ENCODE assay signal across 11 cellular contexts in the genomic region with DNA sequence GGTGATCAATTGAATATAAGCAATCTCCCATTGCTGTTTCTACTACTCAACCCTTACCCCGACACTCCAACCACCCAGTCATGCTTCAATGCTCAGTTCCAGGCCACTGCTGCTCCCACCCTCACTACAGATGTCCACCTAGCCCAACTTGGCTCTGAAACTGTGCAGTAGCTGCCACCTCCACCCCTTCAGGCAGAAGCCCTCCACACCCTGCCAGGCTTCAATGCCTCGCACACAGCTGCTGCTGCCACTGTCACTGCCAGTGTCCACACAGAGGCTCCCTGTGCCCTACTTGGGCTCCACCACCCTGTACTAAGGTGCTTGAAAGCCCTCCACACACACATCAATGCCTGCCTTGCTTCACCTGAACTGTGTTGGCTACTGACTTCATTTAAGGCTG. TPM values are rescaled to one million over a fixed set of nuclear protein-coding genes. Genes with fewer than 3 reads are reported as not detected.
A peak's percentile ranks its signal among the peaks of the same experiment; 100 is the strongest.
DNase-seq lines count a peak whose midpoint lies in the region; ATAC-seq and TF ChIP-seq lines count a peak whose summit lies in the region.
"Had no signal": no experiment of that assay in that cellular context is flagged by ENCODE, and none has a peak within 500 bp of the region (broad histone marks: within the 10 kb centered on the region; RNA-seq: fewer than 3 reads in every experiment).

No MANE protein-coding gene starts in this region.

- ATAC-seq in GM21390 (IDR thresholded peaks at IDR 0.05; ENCODE audit: unreplicated experiment) (peak; percentile 42), HG03432 (IDR thresholded peaks at IDR 0.05; ENCODE audit: unreplicated experiment) (peak; percentile 64), SK-N-SH treated with all-trans-retinoic acid at 6 μM for 48 hours (no peak)
- no peak for ATAC-seq in stimulated activated effector memory CD8-positive, alpha-beta T cell treated with anti-CD3 and anti-CD28 coated beads, Interleukin-12 subunit alpha, Interleukin-12 subunit beta, amount 100 ng/mL, for 72 hours

- no peak for DNase-seq in activated CD4-positive, alpha-beta memory T cell treated with anti-CD3 and anti-CD28 coated beads for 36 hours
- no peak for DNase-seq in activated CD4-positive, alpha-beta memory T cell treated with anti-CD3 and anti-CD28 coated beads, Interleukin-2, amount 10 ng/mL, durations not matched to agents 7 days and 5 days
- no peak for DNase-seq in stimulated activated effector memory CD8-positive, alpha-beta T cell treated with anti-CD3 and anti-CD28 coated beads, Interleukin-12 subunit alpha, Interleukin-12 subunit beta, amount 100 ng/mL, for 72 hours (ENCODE audit: low spot score in 2 of 2)
- DNase-seq in COLO829 (ENCODE audit: low spot score) (no peak), HFFc6 (no peak)
- DNase-seq: activated gamma-delta T cell, retina had no signal

- no peak for TF ChIP-seq CTCF in HFFc6 (IDR thresholded peaks at IDR 0.05)

- peaks cover 55% of the 10 kb centered on the region for H3K4me1 Mint-ChIP-seq in activated CD4-positive, alpha-beta memory T cell treated with anti-CD3 and anti-CD28 coated beads for 36 hours (ENCODE audit: low read depth)
- H3K4me1 Mint-ChIP-seq in activated CD4-positive, alpha-beta memory T cell treated with anti-CD3 and anti-CD28 coated beads, Interleukin-2, amount 10 ng/mL, durations not matched to agents 7 days and 5 days, result peaks cover 63% of the 10 kb centered on the region
- H3K4me1 Mint-ChIP-seq in stimulated activated effector memory CD8-positive, alpha-beta T cell treated with anti-CD3 and anti-CD28 coated beads, Interleukin-12 subunit alpha, Interleukin-12 subunit beta, amount 100 ng/mL, for 72 hours, result peaks cover 33% of the 10 kb centered on the region
- H3K4me1 Mint-ChIP-seq in HFFc6 (ENCODE audit: low read depth), result peaks cover 28% of the 10 kb centered on the region

- intact Hi-C loops in activated CD4-positive, alpha-beta memory T cell treated with anti-CD3 and anti-CD28 coated beads for 36 hours (cut with micrococcal nuclease), result loop anchor here (10.0 kb wide), 3 partner anchors 995 to 1575 kb away; no protein-coding TSS in a partner anchor

- no peak overlapping the region for H3K4me3 Mint-ChIP-seq in activated CD4-positive, alpha-beta memory T cell treated with anti-CD3 and anti-CD28 coated beads for 36 hours
- no peak overlapping the region for H3K4me3 Mint-ChIP-seq in activated CD4-positive, alpha-beta memory T cell treated with anti-CD3 and anti-CD28 coated beads, Interleukin-2, amount 10 ng/mL, durations not matched to agents 7 days and 5 days
- H3K4me3 Mint-ChIP-seq in stimulated activated effector memory CD8-positive, alpha-beta T cell treated with anti-CD3 and anti-CD28 coated beads, Interleukin-12 subunit alpha, Interleukin-12 subunit beta, amount 100 ng/mL, for 72 hours, result no peak overlapping the region
- H3K4me3 Mint-ChIP-seq in HFFc6, result no peak overlapping the region
- H3K4me3 Mint-ChIP-seq: central memory CD8-positive, alpha-beta T cell had no signal

- POLR2A ChIA-PET in activated CD4-positive, alpha-beta memory T cell treated with anti-CD3 and anti-CD28 coated beads for 36 hours (lab: Charles Lee), result interaction anchor here (2.8 kb wide), 1 partner anchor 9 kb away, joined by 9 read pairs; no protein-coding TSS in a partner anchor
- POLR2A ChIA-PET in activated CD4-positive, alpha-beta memory T cell treated with anti-CD3 and anti-CD28 coated beads, Interleukin-2, amount 10 ng/mL, durations not matched to agents 7 days and 5 days (lab: Charles Lee), result interaction anchor here (0.7 to 1.6 kb wide), 3 partner anchors 14 to 89 kb away, joined by 3 to 4 read pairs (median 3); a partner anchor contains a TSS

- no peaks in the 10 kb centered on the region for H3K9me3 Mint-ChIP-seq in activated CD4-positive, alpha-beta memory T cell treated with anti-CD3 and anti-CD28 coated beads for 36 hours
- H3K9me3 Mint-ChIP-seq in activated CD4-positive, alpha-beta memory T cell treated with anti-CD3 and anti-CD28 coated beads, Interleukin-2, amount 10 ng/mL, durations not matched to agents 7 days and 5 days, result no peaks in the 10 kb centered on the region
- no peaks in the 10 kb centered on the region for H3K9me3 Mint-ChIP-seq in stimulated activated effector memory CD8-positive, alpha-beta T cell treated with anti-CD3 and anti-CD28 coated beads, Interleukin-12 subunit alpha, Interleukin-12 subunit beta, amount 100 ng/mL, for 72 hours
- no peaks in the 10 kb centered on the region for H3K9me3 Mint-ChIP-seq in HFFc6
- H3K9me3 Mint-ChIP-seq: central memory CD8-positive, alpha-beta T cell had no signal

- H3K36me3 Mint-ChIP-seq in activated CD4-positive, alpha-beta memory T cell treated with anti-CD3 and anti-CD28 coated beads for 36 hours, result peaks cover 27% of the 10 kb centered on the region
- peaks cover 66% of the 10 kb centered on the region for H3K36me3 Mint-ChIP-seq in activated CD4-positive, alpha-beta memory T cell treated with anti-CD3 and anti-CD28 coated beads, Interleukin-2, amount 10 ng/mL, durations not matched to agents 7 days and 5 days (ENCODE audit: low read depth)
- peaks cover 32% of the 10 kb centered on the region for H3K36me3 Mint-ChIP-seq in stimulated activated effector memory CD8-positive, alpha-beta T cell treated with anti-CD3 and anti-CD28 coated beads, Interleukin-12 subunit alpha, Interleukin-12 subunit beta, amount 100 ng/mL, for 72 hours
- H3K36me3 Mint-ChIP-seq in HFFc6 (ENCODE audit: low read depth), result no peaks in the 10 kb centered on the region

- CTCF ChIA-PET in activated CD4-positive, alpha-beta memory T cell treated with anti-CD3 and anti-CD28 coated beads for 36 hours (lab: Charles Lee), result no interaction called here
- CTCF ChIA-PET in activated CD4-positive, alpha-beta memory T cell treated with anti-CD3 and anti-CD28 coated beads, Interleukin-2, amount 10 ng/mL, durations not matched to agents 7 days and 5 days (lab: Charles Lee), result no interaction called here

- H3K27me3 Mint-ChIP-seq in activated CD4-positive, alpha-beta memory T cell treated with anti-CD3 and anti-CD28 coated beads for 36 hours, result no peaks in the 10 kb centered on the region
- no peaks in the 10 kb centered on the region for H3K27me3 Mint-ChIP-seq in activated CD4-positive, alpha-beta memory T cell treated with anti-CD3 and anti-CD28 coated beads, Interleukin-2, amount 10 ng/mL, durations not matched to agents 7 days and 5 days
- H3K27me3 Mint-ChIP-seq in HFFc6 (ENCODE audit: insufficient read depth), result peaks cover 3% of the 10 kb centered on the region
- H3K27me3 Mint-ChIP-seq: central memory CD8-positive, alpha-beta T cell had no signal

- H3K27ac Mint-ChIP-seq in activated CD4-positive, alpha-beta memory T cell treated with anti-CD3 and anti-CD28 coated beads for 36 hours, result peak overlapping the region; percentile 11
- no peak overlapping the region for H3K27ac Mint-ChIP-seq in activated CD4-positive, alpha-beta memory T cell treated with anti-CD3 and anti-CD28 coated beads, Interleukin-2, amount 10 ng/mL, durations not matched to agents 7 days and 5 days
- H3K27ac Mint-ChIP-seq in stimulated activated effector memory CD8-positive, alpha-beta T cell treated with anti-CD3 and anti-CD28 coated beads, Interleukin-12 subunit alpha, Interleukin-12 subunit beta, amount 100 ng/mL, for 72 hours, result peak overlapping the region; percentile 27
- H3K27ac Mint-ChIP-seq in HFFc6, result no peak overlapping the region

TF ChIP-seq in SK-N-SH treated with all-trans-retinoic acid at 6 μM for 48 hours, 23 proteins besides CTCF, POLR2A, EP300 and RAD21 (continues in another document):
- TF ChIP-seq ZNF8 (CRISPR knock-in tag; IDR thresholded peaks at IDR 0.05), result no peak
- no peak for TF ChIP-seq BACH2 (CRISPR knock-in tag; IDR thresholded peaks at IDR 0.05; ENCODE audit: borderline replicate concordance)
- TF ChIP-seq, protein P1, sequence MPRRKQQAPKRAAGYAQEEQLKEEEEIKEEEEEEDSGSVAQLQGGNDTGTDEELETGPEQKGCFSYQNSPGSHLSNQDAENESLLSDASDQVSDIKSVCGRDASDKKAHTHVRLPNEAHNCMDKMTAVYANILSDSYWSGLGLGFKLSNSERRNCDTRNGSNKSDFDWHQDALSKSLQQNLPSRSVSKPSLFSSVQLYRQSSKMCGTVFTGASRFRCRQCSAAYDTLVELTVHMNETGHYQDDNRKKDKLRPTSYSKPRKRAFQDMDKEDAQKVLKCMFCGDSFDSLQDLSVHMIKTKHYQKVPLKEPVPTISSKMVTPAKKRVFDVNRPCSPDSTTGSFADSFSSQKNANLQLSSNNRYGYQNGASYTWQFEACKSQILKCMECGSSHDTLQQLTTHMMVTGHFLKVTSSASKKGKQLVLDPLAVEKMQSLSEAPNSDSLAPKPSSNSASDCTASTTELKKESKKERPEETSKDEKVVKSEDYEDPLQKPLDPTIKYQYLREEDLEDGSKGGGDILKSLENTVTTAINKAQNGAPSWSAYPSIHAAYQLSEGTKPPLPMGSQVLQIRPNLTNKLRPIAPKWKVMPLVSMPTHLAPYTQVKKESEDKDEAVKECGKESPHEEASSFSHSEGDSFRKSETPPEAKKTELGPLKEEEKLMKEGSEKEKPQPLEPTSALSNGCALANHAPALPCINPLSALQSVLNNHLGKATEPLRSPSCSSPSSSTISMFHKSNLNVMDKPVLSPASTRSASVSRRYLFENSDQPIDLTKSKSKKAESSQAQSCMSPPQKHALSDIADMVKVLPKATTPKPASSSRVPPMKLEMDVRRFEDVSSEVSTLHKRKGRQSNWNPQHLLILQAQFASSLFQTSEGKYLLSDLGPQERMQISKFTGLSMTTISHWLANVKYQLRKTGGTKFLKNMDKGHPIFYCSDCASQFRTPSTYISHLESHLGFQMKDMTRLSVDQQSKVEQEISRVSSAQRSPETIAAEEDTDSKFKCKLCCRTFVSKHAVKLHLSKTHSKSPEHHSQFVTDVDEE (CRISPR knock-in tag; IDR thresholded peaks at IDR 0.05), result no peak
- TF ChIP-seq ZNF70 (CRISPR knock-in tag; IDR thresholded peaks at IDR 0.05), result no peak
- TF ChIP-seq ISL1 (CRISPR knock-in tag; IDR thresholded peaks at IDR 0.05), result no peak
- TF ChIP-seq RARB (CRISPR knock-in tag; IDR thresholded peaks at IDR 0.05), result no peak
- no peak for TF ChIP-seq ZNF565 (CRISPR knock-in tag; conservative IDR thresholded peaks at IDR 0.05; ENCODE audit: low read depth)
- no peak for TF ChIP-seq OSR1 (CRISPR knock-in tag; IDR thresholded peaks at IDR 0.05)

RNA-seq across cellular contexts. Expression of a gene that starts 34.6 kb away (rescaled TPM):
- total RNA-seq in activated CD4-positive, alpha-beta memory T cell treated with anti-CD3 and anti-CD28 coated beads for 36 hours, result 10 to 100 TPM; 21.8 to 26.1 TPM
- total RNA-seq in activated CD4-positive, alpha-beta memory T cell treated with anti-CD3 and anti-CD28 coated beads, Interleukin-2, amount 10 ng/mL, durations not matched to agents 7 days and 5 days, result 10 to 100 TPM; 28.1 to 29.2 TPM
- 10 to 100 TPM; 23.7 to 34.6 (median 26.8) TPM for total RNA-seq in HFFc6 (2021; fragmentation: NEBNext Ultra II Directional; extraction: Animal tissue kit (Norgen Biotek cat#: 25700))

RNA-seq across cellular contexts. Expression of a gene that starts 43.0 kb away (rescaled TPM):
- 10 to 100 TPM; 23.6 TPM for total RNA-seq in activated CD4-positive, alpha-beta memory T cell treated with anti-CD3 and anti-CD28 coated beads for 36 hours
- 10 to 100 TPM; 35.8 to 39.4 TPM for total RNA-seq in activated CD4-positive, alpha-beta memory T cell treated with anti-CD3 and anti-CD28 coated beads, Interleukin-2, amount 10 ng/mL, durations not matched to agents 7 days and 5 days
- total RNA-seq in HFFc6 (2021; fragmentation: NEBNext Ultra II Directional; extraction: Animal tissue kit (Norgen Biotek cat#: 25700)), result not detected

Comparison
In these comparisons a context has a peak if more than half of its experiments do, and no peak if none do; other contexts are left out.
1. H3K27ac Mint-ChIP-seq: peak in activated CD4-positive, alpha-beta memory T cell treated with anti-CD3 and anti-CD28 coated beads for 36 hours (single experiment) and stimulated activated effector memory CD8-positive, alpha-beta T cell treated with anti-CD3 and anti-CD28 coated beads, Interleukin-12 subunit alpha, Interleukin-12 subunit beta, amount 100 ng/mL, for 72 hours (single experiment); none in activated CD4-positive, alpha-beta memory T cell treated with anti-CD3 and anti-CD28 coated beads, Interleukin-2, amount 10 ng/mL, durations not matched to agents 7 days and 5 days (single experiment) and HFFc6 (single experiment).
2. ATAC-seq: peak in GM21390 (single experiment) and HG03432 (single experiment); none in stimulated activated effector memory CD8-positive, alpha-beta T cell treated with anti-CD3 and anti-CD28 coated beads, Interleukin-12 subunit alpha, Interleukin-12 subunit beta, amount 100 ng/mL, for 72 hours (single experiment) and SK-N-SH treated with all-trans-retinoic acid at 6 μM for 48 hours (single experiment).
3. RNA of a gene that starts 43.0 kb away (total RNA-seq): 35.8 to 39.4 TPM in activated CD4-positive, alpha-beta memory T cell treated with anti-CD3 and anti-CD28 coated beads, Interleukin-2, amount 10 ng/mL, durations not matched to agents 7 days and 5 days and 23.6 TPM in activated CD4-positive, alpha-beta memory T cell treated with anti-CD3 and anti-CD28 coated beads for 36 hours; not detected in HFFc6; every median in the first group is over 10 times any median in the second.